In genomic region chr5:56666901-56667300, GRCh38 we compare ENCODE assay signal across 1 cellular context.
TF ChIP-seq lines count a peak whose summit lies in the region.

No MANE protein-coding gene starts in this region.

TF ChIP-seq in HepG2, 621 proteins besides CTCF, POLR2A, EP300 and RAD21 (continued from another document):
- no peak for TF ChIP-seq TFAP4 (IDR thresholded peaks at IDR 0.05; ENCODE audit: borderline replicate concordance, low read depth)
- no peak for TF ChIP-seq ZFYVE20 (CRISPR knock-in tag; IDR thresholded peaks at IDR 0.05; ENCODE audit: borderline replicate concordance, low read depth)
- no peak for TF ChIP-seq ZNF432 (CRISPR knock-in tag; IDR thresholded peaks at IDR 0.05; ENCODE audit: borderline replicate concordance)
- TF ChIP-seq ZNF639 (CRISPR knock-in tag; conservative IDR thresholded peaks at IDR 0.05) = no peak
- TF ChIP-seq ELF4 (CRISPR knock-in tag; IDR thresholded peaks at IDR 0.05; ENCODE audit: borderline replicate concordance) = no peak
TF ChIP-seq in HepG2: peak in this region for 0.
